In the genomic region with DNA sequence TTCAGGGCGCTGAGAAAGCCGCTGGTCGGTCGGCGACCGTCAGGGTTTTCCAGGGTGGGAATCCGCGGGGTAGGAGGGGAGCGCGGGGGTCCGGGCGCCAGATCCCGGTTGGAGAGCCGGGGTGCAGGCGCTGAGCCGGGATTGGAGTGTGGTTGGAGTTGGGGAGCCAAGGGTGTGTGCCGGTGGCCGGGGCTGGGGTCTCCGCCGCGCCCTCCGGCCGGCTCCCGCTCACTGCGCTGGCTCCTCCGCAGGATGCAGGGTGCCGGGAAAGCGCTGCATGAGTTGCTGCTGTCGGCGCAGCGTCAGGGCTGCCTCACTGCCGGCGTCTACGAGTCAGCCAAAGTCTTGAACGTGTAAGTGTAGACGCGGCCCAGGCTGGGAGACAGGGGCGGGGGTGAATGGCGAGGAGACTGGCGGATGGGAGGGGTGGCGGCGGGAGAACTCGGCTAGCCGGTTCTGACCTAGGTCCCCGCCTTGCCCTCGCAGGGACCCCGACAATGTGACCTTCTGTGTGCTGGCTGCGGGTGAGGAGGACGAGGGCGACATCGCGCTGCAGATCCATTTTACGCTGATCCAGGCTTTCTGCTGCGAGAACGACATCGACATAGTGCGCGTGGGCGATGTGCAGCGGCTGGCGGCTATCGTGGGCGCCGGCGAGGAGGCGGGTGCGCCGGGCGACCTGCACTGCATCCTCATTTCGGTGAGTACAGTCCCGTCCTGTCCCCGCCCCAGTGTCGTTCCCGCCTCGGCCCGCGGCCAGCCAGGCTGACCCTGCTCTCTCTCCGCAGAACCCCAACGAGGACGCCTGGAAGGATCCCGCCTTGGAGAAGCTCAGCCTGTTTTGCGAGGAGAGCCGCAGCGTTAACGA, we compare ENCODE assay signal across 8 cellular contexts. TPM values are rescaled to one million over a fixed set of nuclear protein-coding genes. Genes with fewer than 3 reads are reported as not detected.
DNase-seq lines count a peak whose midpoint lies in the region; ATAC-seq, FAIRE-seq and TF ChIP-seq lines count a peak whose summit lies in the region.

No MANE protein-coding gene starts in this region.

- no peak for TF ChIP-seq CTCF in HL-60 (IDR thresholded peaks at IDR 0.05; ENCODE audit: insufficient read depth, low read length)
- peak; percentile 29 for TF ChIP-seq CTCF in chondrocyte (IDR thresholded peaks at IDR 0.05)

- POLR2A ChIA-PET in CD8-positive, alpha-beta memory T cell (lab: Charles Lee), result interaction anchor here (0.7 kb wide), 1 partner anchor 138 kb away, joined by 3 read pairs; no protein-coding TSS in a partner anchor

- H3K4me3 Mint-ChIP-seq in CD8-positive, alpha-beta memory T cell, result peak overlapping the region; percentile 79 to 93 (median 86)
- H3K4me3 Mint-ChIP-seq in chondrocyte (ENCODE audit: unreplicated experiment), result peak overlapping the region; percentile 84

- peaks cover 21 to 38% (median 24%) of the 10 kb centered on the region in 3 donors for H3K4me1 Mint-ChIP-seq in CD8-positive, alpha-beta memory T cell
- H3K4me1 Mint-ChIP-seq in chondrocyte (ENCODE audit: low read depth), result peaks cover 37% of the 10 kb centered on the region

- H3K27ac Mint-ChIP-seq in CD8-positive, alpha-beta memory T cell, result peak overlapping the region in 6 of 8 donors; percentile 29 to 89 (median 78)
- H3K27ac Mint-ChIP-seq in chondrocyte (ENCODE audit: unreplicated experiment), result peak overlapping the region; percentile 86

- H3K27me3 ChIP-seq in CD8-positive, alpha-beta memory T cell (ENCODE audit: insufficient read depth, low read length, poor library complexity, severe bottlenecking), result peaks cover 7% of the 10 kb centered on the region
- H3K27me3 ChIP-seq in HL-60 (ENCODE audit: insufficient read depth, poor library complexity, severe bottlenecking) (peaks cover 48% of the 10 kb centered on the region), layer of hippocampus (ENCODE audit: control insufficient read depth, insufficient read depth, low read length) (no peaks in the 10 kb centered on the region)

- ATAC-seq in GM18868 (IDR thresholded peaks at IDR 0.05; ENCODE audit: unreplicated experiment), result no peak

- FAIRE-seq in GM19239 (lab: Jason Lieb, UNC), result no peak

- no peaks in the 10 kb centered on the region for H3K36me3 ChIP-seq in CD8-positive, alpha-beta memory T cell (ENCODE audit: insufficient read depth, low read length)

- H3K27me3 Mint-ChIP-seq in CD8-positive, alpha-beta memory T cell, result peaks cover 24 to 34% of the 10 kb centered on the region in 2 donors
- peaks cover 14% of the 10 kb centered on the region for H3K27me3 Mint-ChIP-seq in chondrocyte (ENCODE audit: low read depth)

- H3K9me3 ChIP-seq in CD8-positive, alpha-beta memory T cell (ENCODE audit: low read length), result no peaks in the 10 kb centered on the region

- H3K9me3 Mint-ChIP-seq in CD8-positive, alpha-beta memory T cell, result no peaks in the 10 kb centered on the region
- H3K9me3 Mint-ChIP-seq in chondrocyte (ENCODE audit: low read depth), result no peaks in the 10 kb centered on the region

- no peak overlapping the region for H3K27ac ChIP-seq in CD8-positive, alpha-beta memory T cell (ENCODE audit: low read depth, low read length)
- H3K27ac ChIP-seq in HL-60 (replicated peaks) (no peak overlapping the region), layer of hippocampus (ENCODE audit: low read depth, low read length) (peak overlapping the region; percentile 80)

- peak in 4 of 5 donors; percentile 27 to 69 (median 42) for DNase-seq in CD8-positive, alpha-beta memory T cell
- peak in 1 of 2 experiments; percentile 10 for DNase-seq in HL-60 (ENCODE audit: low read depth in 1 of 2, low spot score in 1 of 2)
- peak; percentile 70 to 73 for DNase-seq in activated CD4-positive, alpha-beta T cell treated with anti-CD3 and anti-CD28 coated beads for 4 hours
- DNase-seq in chondrocyte (ENCODE audit: low spot score), result no peak
- peak; percentile 18 to 49 for DNase-seq in stimulated activated CD4-positive, alpha-beta T cell treated with anti-CD3 and anti-CD28 coated beads, Interleukin-15, amount 100 ng/mL, for 1 hour (ENCODE audit: low read depth in 1 of 2, low spot score in 1 of 2)
- no peak for DNase-seq in GM19239 (ENCODE audit: insufficient read length, low spot score)

- H3K36me3 Mint-ChIP-seq in CD8-positive, alpha-beta memory T cell, result no peaks in the 10 kb centered on the region
- no peaks in the 10 kb centered on the region for H3K36me3 Mint-ChIP-seq in chondrocyte (ENCODE audit: low read depth)

- peaks cover 27% of the 10 kb centered on the region for H3K4me1 ChIP-seq in CD8-positive, alpha-beta memory T cell (ENCODE audit: insufficient read depth, low read length)

- peak overlapping the region; percentile 66 for H3K4me3 ChIP-seq in CD8-positive, alpha-beta memory T cell (ENCODE audit: low read length)
- H3K4me3 ChIP-seq in HL-60 (replicated peaks; ENCODE audit: insufficient read depth, low read length), result peak overlapping the region; percentile 30

- CTCF ChIA-PET in CD8-positive, alpha-beta memory T cell (lab: Charles Lee), result interaction anchor here (0.8 to 2.9 kb wide), 4 partner anchors 8 to 318 kb away, joined by 3 to 29 read pairs (median 9); no protein-coding TSS in a partner anchor

RNA-seq across cellular contexts. Expression of a gene that starts 0.6 kb away (rescaled TPM):
- total RNA-seq in CD8-positive, alpha-beta memory T cell, result 1 to 10 TPM; 2.6 to 3.4 TPM
- polyA plus RNA-seq in CD8-positive, alpha-beta memory T cell, result 0.62 TPM
- total RNA-seq in chondrocyte, result 1.5 to 4.6 TPM (median 3.2 TPM) in 3 replicates

Comparison
In these comparisons a context has a peak if more than half of its experiments do, and no peak if none do; other contexts are left out.
1. DNase-seq: peak in CD8-positive, alpha-beta memory T cell (4 of 5), activated CD4-positive, alpha-beta T cell treated with anti-CD3 and anti-CD28 coated beads for 4 hours (2 of 2) and stimulated activated CD4-positive, alpha-beta T cell treated with anti-CD3 and anti-CD28 coated beads, Interleukin-15, amount 100 ng/mL, for 1 hour (2 of 2); none in chondrocyte (single experiment) and GM19239 (single experiment).